Comparison of ENCODE assay signal across 30 cellular contexts in genomic region chr10:121352456-121352855, GRCh38.
"Had no signal": no experiment of that assay in that cellular context is flagged by ENCODE, and none has a peak within 500 bp of the region (broad histone marks: within the 10 kb centered on the region; RNA-seq: fewer than 3 reads in every experiment).

No MANE protein-coding gene starts in this region.

- H3K9me3 ChIP-seq: adrenal gland, body of pancreas, SK-N-SH had no signal

- H3K9me2 ChIP-seq: SK-N-SH had no signal

- H3K36me3 ChIP-seq: adrenal gland, SJSA1 had no signal

- DNase-seq: activated CD4-positive, alpha-beta memory T cell treated with anti-CD3 and anti-CD28 coated beads for 36 hours; activated CD4-positive, alpha-beta T cell treated with anti-CD3 and anti-CD28 coated beads for 36 hours; activated CD4-positive, alpha-beta T cell treated with anti-CD3 and anti-CD28 coated beads, Interleukin-2, amount 10 ng/mL, durations not matched to agents 7 days and 5 days; activated CD8-positive, alpha-beta memory T cell treated with anti-CD3 and anti-CD28 coated beads, Interleukin-2, amount 50 U/mL, for 4 hours; activated gamma-delta T cell treated with Interleukin-2 at 50 U/mL for 16 hours; activated naive CD4-positive, alpha-beta T cell treated with anti-CD3 and anti-CD28 coated beads for 36 hours; activated T-cell treated with anti-CD3 and anti-CD28 coated beads for 4 hours; activated T-cell treated with anti-CD3 and anti-CD28 coated beads, Interleukin-2, amount 50 U/mL, for 4 hours; adrenal gland; body of pancreas; caudate nucleus; MM.1S; MV-4-11; NCI-H1092; NCI-H146; NCI-H187; NCI-H2029 treated with DMSO at 0.1 percent for 48 hours; NCI-H2107; NCI-H2171; NCI-H510A; NCI-H526; NCI-H748 treated with DMSO at 0.1 percent for 48 hours; OCI-M1; SHP77; SK-N-SH had no signal

- H3K4me3 ChIP-seq: adrenal gland, body of pancreas, SJSA1 had no signal

- ATAC-seq: activated CD4-positive, alpha-beta T cell treated with anti-CD3 and anti-CD28 coated beads for 36 hours; activated CD4-positive, CD25-positive, alpha-beta regulatory T cell treated with anti-CD3 and anti-CD28 coated beads, Interleukin-2, amount 50 U/mL, for 24 hours; activated naive CD4-positive, alpha-beta T cell treated with anti-CD3 and anti-CD28 coated beads, Interleukin-2, amount 50 U/mL, for 72 hours; activated T-cell treated with anti-CD3 and anti-CD28 coated beads, Interleukin-2, amount 50 U/mL, for 4 hours; body of pancreas; WTC11 had no signal

- H3K27me3 ChIP-seq: adrenal gland, body of pancreas, SJSA1 had no signal

- H3K27ac ChIP-seq: adrenal gland, body of pancreas, KMS-11, SJSA1 had no signal

- H3K4me1 ChIP-seq: adrenal gland, SJSA1 had no signal

- H3K4me2 ChIP-seq: KMS-11, SK-N-SH had no signal

- H3K9ac ChIP-seq: KMS-11, SK-N-SH had no signal
